ENCODE assay signal across 26 cellular contexts in the genomic region with DNA sequence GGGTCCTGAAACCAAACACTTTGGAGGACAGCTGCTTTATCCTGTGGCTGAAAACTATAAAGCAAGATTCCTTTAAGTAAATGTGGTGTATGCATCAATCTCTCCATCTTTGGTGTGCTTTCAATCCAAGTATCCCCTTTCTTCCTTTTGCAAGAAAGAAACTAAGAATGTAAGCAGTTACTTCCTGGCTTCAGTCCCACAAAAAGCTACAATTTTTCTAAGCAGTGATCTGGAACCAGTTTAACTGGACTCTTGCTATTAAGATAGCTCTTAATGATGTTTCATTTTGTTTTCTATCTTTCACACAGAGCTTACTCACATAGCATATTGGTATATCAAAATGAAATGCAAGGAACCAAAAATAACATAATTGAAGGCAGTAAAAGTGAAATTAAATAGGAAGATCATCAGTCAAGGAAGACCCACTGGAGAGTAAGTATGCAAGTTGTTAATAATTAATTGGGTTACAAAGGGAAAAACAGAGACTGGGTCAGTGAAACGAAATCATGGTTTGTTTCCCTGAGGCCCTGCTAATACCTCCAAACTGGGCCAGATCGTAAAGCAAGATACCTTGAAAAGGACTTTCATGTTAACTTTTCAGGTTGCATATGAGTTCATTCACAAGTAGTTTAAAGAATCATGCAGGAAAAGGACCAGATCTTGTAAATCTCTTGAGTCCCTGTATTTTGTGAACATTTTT. TPM values are rescaled to one million over a fixed set of nuclear protein-coding genes. Genes with fewer than 3 reads are reported as not detected.
DNase-seq lines count a peak whose midpoint lies in the region; ATAC-seq and TF ChIP-seq lines count a peak whose summit lies in the region.
"Had no signal": no experiment of that assay in that cellular context is flagged by ENCODE, and none has a peak within 500 bp of the region (broad histone marks: within the 10 kb centered on the region; RNA-seq: fewer than 3 reads in every experiment).

No MANE protein-coding gene starts in this region.

- H4K20me1 ChIP-seq in OCI-LY7 (ENCODE audit: insufficient read depth, low read length), result no peaks in the 10 kb centered on the region
- no peaks in the 10 kb centered on the region for H4K20me1 ChIP-seq in hepatocyte (ENCODE audit: insufficient read depth, poor library complexity, severe bottlenecking)

- H3K36me3 Mint-ChIP-seq in CD8-positive, alpha-beta T cell, result peaks cover 26% of the 10 kb centered on the region

- WGBS in hepatocyte (ENCODE audit: low lambda C conversion rate, missing lambda C conversion rate), result 39% methylated on average over 2 of the region's 2 CpGs

- no peak for TF ChIP-seq CTCF in CD8-positive, alpha-beta T cell (IDR thresholded peaks at IDR 0.05)
- TF ChIP-seq CTCF in OCI-LY7 (conservative IDR thresholded peaks at IDR 0.05; ENCODE audit: low read length) (no peak), hepatocyte (IDR thresholded peaks at IDR 0.05; ENCODE audit: poor library complexity) (no peak), parathyroid adenoma (IDR thresholded peaks at IDR 0.05) (no peak)

- no peaks in the 10 kb centered on the region for H3K36me3 ChIP-seq in CD8-positive, alpha-beta T cell (ENCODE audit: insufficient read depth, low read length)
- peaks cover 73% of the 10 kb centered on the region for H3K36me3 ChIP-seq in OCI-LY7 (ENCODE audit: insufficient read depth, low read length)
- H3K36me3 ChIP-seq in hepatocyte (replicated peaks; ENCODE audit: insufficient read depth, low read depth), result peaks cover 7% of the 10 kb centered on the region
- H3K36me3 ChIP-seq in parathyroid adenoma (ENCODE audit: control insufficient read depth, insufficient read depth, low read length), result no peaks in the 10 kb centered on the region
- H3K36me3 ChIP-seq: HAP-1 had no signal

- POLR2A ChIA-PET in CD8-positive, alpha-beta T cell (lab: Charles Lee), result no interaction called here
- POLR2A ChIA-PET in OCI-LY7 (lab: Charles Lee), result interaction anchor here (0.6 to 3.9 kb wide), 12 partner anchors 10 to 316 kb away, joined by 3 to 26 read pairs (median 4); no protein-coding TSS in a partner anchor

- H3K27me3 ChIP-seq in CD8-positive, alpha-beta T cell (ENCODE audit: insufficient read depth, low read length), result no peaks in the 10 kb centered on the region
- H3K27me3 ChIP-seq in hepatocyte (no peaks in the 10 kb centered on the region), parathyroid adenoma (ENCODE audit: control insufficient read depth, insufficient read depth, low read length) (no peaks in the 10 kb centered on the region)
- H3K27me3 ChIP-seq: left lung, MG63, SJCRH30, testis had no signal

- H3K9me2 ChIP-seq in OCI-LY7 (ENCODE audit: insufficient read depth, low read length), result no peaks in the 10 kb centered on the region
- H3K9me2 ChIP-seq in hepatocyte (replicated peaks; ENCODE audit: insufficient read depth), result no peaks in the 10 kb centered on the region

- ATAC-seq in CD8-positive, alpha-beta T cell, result no peak
- ATAC-seq in GM21619 (IDR thresholded peaks at IDR 0.05; ENCODE audit: unreplicated experiment) (no peak), HG03045 (IDR thresholded peaks at IDR 0.05; ENCODE audit: unreplicated experiment) (no peak)
- ATAC-seq: activated CD8-positive, alpha-beta T cell treated with anti-CD3 and anti-CD28 coated beads, Interleukin-2, amount 10 ng/mL, durations not matched to agents 7 days and 5 days; effector memory CD8-positive, alpha-beta T cell; left lung; right cardiac atrium had no signal

- H3K79me2 ChIP-seq in OCI-LY7 (ENCODE audit: insufficient read depth, low read depth, low read length) (peaks cover 16% of the 10 kb centered on the region; the same call in 1 of the 2 replicates), hepatocyte (peaks cover 6% of the 10 kb centered on the region), parathyroid adenoma (peaks cover 16% of the 10 kb centered on the region)

- H3K27me3 Mint-ChIP-seq in CD8-positive, alpha-beta T cell (ENCODE audit: low read depth), result no peaks in the 10 kb centered on the region
- H3K27me3 Mint-ChIP-seq: activated T-cell treated with anti-CD3 and anti-CD28 coated beads, Interleukin-2, amount 50 U/mL, for 24 hours; effector memory CD8-positive, alpha-beta T cell had no signal

- no peaks in the 10 kb centered on the region for H3K9me3 ChIP-seq in CD8-positive, alpha-beta T cell (ENCODE audit: low read length)
- H3K9me3 ChIP-seq in OCI-LY7 (ENCODE audit: low read length), result no peaks in the 10 kb centered on the region
- H3K9me3 ChIP-seq in hepatocyte (ENCODE audit: low read depth), result no peaks in the 10 kb centered on the region
- H3K9me3 ChIP-seq in parathyroid adenoma (ENCODE audit: control insufficient read depth, low read length), result no peaks in the 10 kb centered on the region
- H3K9me3 ChIP-seq: HAP-1, left lung, MG63, mucosa of descending colon, SJCRH30, testis had no signal

- no peak overlapping the region for H3K9ac ChIP-seq in parathyroid adenoma

- intact Hi-C loops in CD8-positive, alpha-beta T cell (cut with DNase I, micrococcal nuclease), result no loop called here
- intact Hi-C loops in OCI-LY7 (cut with micrococcal nuclease; ENCODE audit: unreplicated experiment), result no loop called here

- H3K4me3 ChIP-seq in CD8-positive, alpha-beta T cell (ENCODE audit: low read depth, low read length), result no peak overlapping the region
- no peak overlapping the region for H3K4me3 ChIP-seq in OCI-LY7 (ENCODE audit: low read depth, low read length, poor library complexity, severe bottlenecking)
- no peak overlapping the region for H3K4me3 ChIP-seq in hepatocyte
- no peak overlapping the region for H3K4me3 ChIP-seq in parathyroid adenoma (ENCODE audit: low read depth, low read length)
- H3K4me3 ChIP-seq: HAP-1, left lung, MG63, mucosa of descending colon, PC-9, SJCRH30, testis had no signal

- no peaks in the 10 kb centered on the region for H3K9me3 Mint-ChIP-seq in CD8-positive, alpha-beta T cell
- H3K9me3 Mint-ChIP-seq: activated naive CD4-positive, alpha-beta T cell treated with anti-CD3 and anti-CD28 coated beads for 36 hours; activated T-cell treated with anti-CD3 and anti-CD28 coated beads, Interleukin-2, amount 50 U/mL, for 24 hours; effector memory CD8-positive, alpha-beta T cell had no signal

- DNase-seq in CD8-positive, alpha-beta T cell, result no peak
- DNase-seq in OCI-LY7 (ENCODE audit: low spot score) (no peak), hepatocyte (ENCODE audit: low spot score) (peak; percentile 19), NCI-H748 (lab: John Stamatoyannopoulos, UW; ENCODE audit: unreplicated experiment) (no peak)
- DNase-seq in activated naive CD4-positive, alpha-beta T cell treated with anti-CD3 and anti-CD28 coated beads, Interleukin-2, amount 50 U/mL, for 16 hours, result no peak
- DNase-seq: activated CD8-positive, alpha-beta T cell treated with anti-CD3 and anti-CD28 coated beads, Interleukin-2, amount 10 ng/mL, durations not matched to agents 7 days and 5 days; activated naive CD4-positive, alpha-beta T cell treated with anti-CD3 and anti-CD28 coated beads for 36 hours; activated T-cell treated with anti-CD3 and anti-CD28 coated beads, Interleukin-2, amount 50 U/mL, for 24 hours; effector memory CD8-positive, alpha-beta T cell; GF-D8; left lung; MG63; NCI-H1436 treated with DMSO at 0.1 percent for 48 hours; NCI-H774; nucleus accumbens; right cardiac atrium; stimulated activated CD4-positive, alpha-beta T cell treated with anti-CD3 and anti-CD28 coated beads, Interleukin-15, amount 100 ng/mL, for 24 hours; T-helper 2 cell; testis had no signal

- H2AFZ ChIP-seq in OCI-LY7 (ENCODE audit: low read length) (no peak overlapping the region), hepatocyte (no peak overlapping the region), parathyroid adenoma (no peak overlapping the region)
- H2AFZ ChIP-seq: PC-9 had no signal

- H3K4me1 ChIP-seq in CD8-positive, alpha-beta T cell (ENCODE audit: insufficient read depth, low read length), result no peaks in the 10 kb centered on the region
- peaks cover 68% of the 10 kb centered on the region for H3K4me1 ChIP-seq in OCI-LY7 (ENCODE audit: insufficient read depth, low read length, poor library complexity, severe bottlenecking)
- peaks cover 26% of the 10 kb centered on the region for H3K4me1 ChIP-seq in hepatocyte (ENCODE audit: insufficient read depth)
- peaks cover 44% of the 10 kb centered on the region for H3K4me1 ChIP-seq in parathyroid adenoma
- H3K4me1 ChIP-seq: HAP-1, left lung had no signal

- H3K4me3 Mint-ChIP-seq in CD8-positive, alpha-beta T cell, result no peak overlapping the region
- H3K4me3 Mint-ChIP-seq: activated CD8-positive, alpha-beta T cell treated with anti-CD3 and anti-CD28 coated beads, Interleukin-2, amount 10 ng/mL, durations not matched to agents 7 days and 5 days; activated naive CD4-positive, alpha-beta T cell treated with anti-CD3 and anti-CD28 coated beads for 36 hours; activated T-cell treated with anti-CD3 and anti-CD28 coated beads, Interleukin-2, amount 50 U/mL, for 24 hours; effector memory CD8-positive, alpha-beta T cell had no signal

- peak overlapping the region; percentile 18 for H3K27ac Mint-ChIP-seq in CD8-positive, alpha-beta T cell
- H3K27ac Mint-ChIP-seq: activated CD8-positive, alpha-beta T cell treated with anti-CD3 and anti-CD28 coated beads, Interleukin-2, amount 10 ng/mL, durations not matched to agents 7 days and 5 days; activated naive CD4-positive, alpha-beta T cell treated with anti-CD3 and anti-CD28 coated beads for 36 hours; activated T-cell treated with anti-CD3 and anti-CD28 coated beads, Interleukin-2, amount 50 U/mL, for 24 hours had no signal

- no peaks in the 10 kb centered on the region for H3K4me1 Mint-ChIP-seq in CD8-positive, alpha-beta T cell (ENCODE audit: low read depth)

- no TSS peak for BruUV-seq in OCI-LY7 (replicated peaks; lab: Mats Ljungman, UMichigan)

- CTCF ChIA-PET in CD8-positive, alpha-beta T cell (lab: Charles Lee), result no interaction called here
- CTCF ChIA-PET in OCI-LY7 (lab: Charles Lee; ENCODE audit: unreplicated experiment), result interaction anchor here (1.1 to 1.8 kb wide), 2 partner anchors 15 to 22 kb away, joined by 3 to 6 read pairs; no protein-coding TSS in a partner anchor

- H3K4me2 ChIP-seq in OCI-LY7 (ENCODE audit: low read length) (no peak overlapping the region), hepatocyte (peak overlapping the region; percentile 56), parathyroid adenoma (ENCODE audit: low read length) (peak overlapping the region; percentile 6)
- H3K4me2 ChIP-seq: PC-9 had no signal

- H3K27ac ChIP-seq in CD8-positive, alpha-beta T cell (ENCODE audit: low read depth, low read length), result no peak overlapping the region
- H3K27ac ChIP-seq in OCI-LY7 (ENCODE audit: low read depth, low read length, poor library complexity, severe bottlenecking) (peak overlapping the region; percentile 63), hepatocyte (peak overlapping the region; percentile 89), parathyroid adenoma (peak overlapping the region; percentile 3)
- H3K27ac ChIP-seq: left lung, PC-9, SJCRH30, testis had no signal

RNA-seq across cellular contexts. Expression of gene GPR160, which starts 41.8 kb away (rescaled TPM):
- total RNA-seq in CD8-positive, alpha-beta T cell, result 1 to 10 TPM; 2.9 to 3.7 TPM
- 90.5 and 108 TPM in 2 replicates for total RNA-seq in OCI-LY7 (2014; rRNA removed; shearing (Covaris generic))
- total RNA-seq in OCI-LY7 (2022) (115 and 117 TPM in 2 replicates), hepatocyte (87.9 and 96.2 TPM in 2 replicates)
- polyA plus RNA-seq in hepatocyte, result 39.8 and 52.2 TPM in 2 replicates

Comparison
In these comparisons a context has a peak if more than half of its experiments do, and no peak if none do; other contexts are left out.
1. RNA of gene GPR160, which starts 41.8 kb away (total RNA-seq): 90.5 to 117 TPM in OCI-LY7 and 87.9 to 96.2 TPM in hepatocyte; 2.9 to 3.7 TPM in CD8-positive, alpha-beta T cell; every median in the first group is over 10 times any median in the second.